In the genomic region with DNA sequence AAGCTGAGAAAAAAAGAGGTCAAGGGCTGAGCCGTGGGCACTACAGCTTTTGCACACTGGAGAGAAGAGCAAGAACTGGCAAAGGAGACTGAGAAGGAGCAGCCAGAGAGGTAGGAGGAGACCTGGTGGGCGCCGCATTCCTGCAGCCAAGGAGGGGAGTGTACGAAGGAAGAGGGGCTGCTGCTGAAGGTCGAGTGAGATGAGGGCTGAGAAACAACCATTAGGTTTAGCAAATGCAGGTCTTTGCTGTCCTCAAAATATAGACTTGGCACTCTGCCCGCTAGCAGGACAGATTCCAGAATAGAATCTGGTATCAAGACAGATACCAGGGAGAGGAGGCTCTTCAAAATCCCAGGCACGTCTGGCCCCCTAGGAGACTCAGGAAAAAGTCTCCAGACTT, we compare ENCODE assay signal across 1 cellular context.
TF ChIP-seq lines count a peak whose summit lies in the region.

No MANE protein-coding gene starts in this region.

TF ChIP-seq in GM23338, 12 proteins besides CTCF, POLR2A, EP300 and RAD21 (continued from another document):
- TF ChIP-seq, protein P1, sequence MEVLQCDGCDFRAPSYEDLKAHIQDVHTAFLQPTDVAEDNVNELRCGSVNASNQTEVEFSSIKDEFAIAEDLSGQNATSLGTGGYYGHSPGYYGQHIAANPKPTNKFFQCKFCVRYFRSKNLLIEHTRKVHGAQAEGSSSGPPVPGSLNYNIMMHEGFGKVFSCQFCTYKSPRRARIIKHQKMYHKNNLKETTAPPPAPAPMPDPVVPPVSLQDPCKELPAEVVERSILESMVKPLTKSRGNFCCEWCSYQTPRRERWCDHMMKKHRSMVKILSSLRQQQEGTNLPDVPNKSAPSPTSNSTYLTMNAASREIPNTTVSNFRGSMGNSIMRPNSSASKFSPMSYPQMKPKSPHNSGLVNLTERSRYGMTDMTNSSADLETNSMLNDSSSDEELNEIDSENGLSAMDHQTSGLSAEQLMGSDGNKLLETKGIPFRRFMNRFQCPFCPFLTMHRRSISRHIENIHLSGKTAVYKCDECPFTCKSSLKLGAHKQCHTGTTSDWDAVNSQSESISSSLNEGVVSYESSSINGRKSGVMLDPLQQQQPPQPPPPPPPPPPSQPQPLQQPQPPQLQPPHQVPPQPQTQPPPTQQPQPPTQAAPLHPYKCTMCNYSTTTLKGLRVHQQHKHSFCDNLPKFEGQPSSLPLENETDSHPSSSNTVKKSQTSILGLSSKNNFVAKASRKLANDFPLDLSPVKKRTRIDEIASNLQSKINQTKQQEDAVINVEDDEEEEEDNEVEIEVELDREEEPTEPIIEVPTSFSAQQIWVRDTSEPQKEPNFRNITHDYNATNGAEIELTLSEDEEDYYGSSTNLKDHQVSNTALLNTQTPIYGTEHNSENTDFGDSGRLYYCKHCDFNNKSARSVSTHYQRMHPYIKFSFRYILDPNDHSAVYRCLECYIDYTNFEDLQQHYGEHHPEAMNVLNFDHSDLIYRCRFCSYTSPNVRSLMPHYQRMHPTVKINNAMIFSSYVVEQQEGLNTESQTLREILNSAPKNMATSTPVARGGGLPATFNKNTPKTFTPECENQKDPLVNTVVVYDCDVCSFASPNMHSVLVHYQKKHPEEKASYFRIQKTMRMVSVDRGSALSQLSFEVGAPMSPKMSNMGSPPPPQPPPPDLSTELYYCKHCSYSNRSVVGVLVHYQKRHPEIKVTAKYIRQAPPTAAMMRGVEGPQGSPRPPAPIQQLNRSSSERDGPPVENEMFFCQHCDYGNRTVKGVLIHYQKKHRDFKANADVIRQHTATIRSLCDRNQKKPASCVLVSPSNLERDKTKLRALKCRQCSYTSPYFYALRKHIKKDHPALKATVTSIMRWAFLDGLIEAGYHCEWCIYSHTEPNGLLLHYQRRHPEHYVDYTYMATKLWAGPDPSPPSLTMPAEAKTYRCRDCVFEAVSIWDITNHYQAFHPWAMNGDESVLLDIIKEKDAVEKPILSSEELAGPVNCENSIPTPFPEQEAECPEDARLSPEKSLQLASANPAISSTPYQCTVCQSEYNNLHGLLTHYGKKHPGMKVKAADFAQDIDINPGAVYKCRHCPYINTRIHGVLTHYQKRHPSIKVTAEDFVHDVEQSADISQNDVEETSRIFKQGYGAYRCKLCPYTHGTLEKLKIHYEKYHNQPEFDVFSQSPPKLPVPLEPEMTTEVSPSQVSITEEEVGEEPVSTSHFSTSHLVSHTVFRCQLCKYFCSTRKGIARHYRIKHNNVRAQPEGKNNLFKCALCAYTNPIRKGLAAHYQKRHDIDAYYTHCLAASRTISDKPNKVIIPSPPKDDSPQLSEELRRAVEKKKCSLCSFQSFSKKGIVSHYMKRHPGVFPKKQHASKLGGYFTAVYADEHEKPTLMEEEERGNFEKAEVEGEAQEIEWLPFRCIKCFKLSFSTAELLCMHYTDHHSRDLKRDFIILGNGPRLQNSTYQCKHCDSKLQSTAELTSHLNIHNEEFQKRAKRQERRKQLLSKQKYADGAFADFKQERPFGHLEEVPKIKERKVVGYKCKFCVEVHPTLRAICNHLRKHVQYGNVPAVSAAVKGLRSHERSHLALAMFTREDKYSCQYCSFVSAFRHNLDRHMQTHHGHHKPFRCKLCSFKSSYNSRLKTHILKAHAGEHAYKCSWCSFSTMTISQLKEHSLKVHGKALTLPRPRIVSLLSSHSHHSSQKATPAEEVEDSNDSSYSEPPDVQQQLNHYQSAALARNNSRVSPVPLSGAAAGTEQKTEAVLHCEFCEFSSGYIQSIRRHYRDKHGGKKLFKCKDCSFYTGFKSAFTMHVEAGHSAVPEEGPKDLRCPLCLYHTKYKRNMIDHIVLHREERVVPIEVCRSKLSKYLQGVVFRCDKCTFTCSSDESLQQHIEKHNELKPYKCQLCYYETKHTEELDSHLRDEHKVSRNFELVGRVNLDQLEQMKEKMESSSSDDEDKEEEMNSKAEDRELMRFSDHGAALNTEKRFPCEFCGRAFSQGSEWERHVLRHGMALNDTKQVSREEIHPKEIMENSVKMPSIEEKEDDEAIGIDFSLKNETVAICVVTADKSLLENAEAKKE (CRISPR knock-in tag; IDR thresholded peaks at IDR 0.05), result no peak
